21 cellular contexts compared by ENCODE assay signal in genomic region chr15:85771276-85771675, GRCh38. TPM values are rescaled to one million over a fixed set of nuclear protein-coding genes. Genes with fewer than 3 reads are reported as not detected.
A peak's percentile ranks its signal among the peaks of the same experiment; 100 is the strongest.
DNase-seq lines count a peak whose midpoint lies in the region; ATAC-seq, FAIRE-seq and TF ChIP-seq lines count a peak whose summit lies in the region.
"Had no signal": no experiment of that assay in that cellular context is flagged by ENCODE, and none has a peak within 500 bp of the region (broad histone marks: within the 10 kb centered on the region; RNA-seq: fewer than 3 reads in every experiment).

No MANE protein-coding gene starts in this region.

- DNase-seq in HepG2 (ENCODE audit: low spot score) (no peak), left kidney (ENCODE audit: low read depth, low spot score) (peak; percentile 71), gastrocnemius medialis (no peak), T-helper 9 cell (no peak), NCI-H226 (no peak), NCI-H2227 (lab: John Stamatoyannopoulos, UW; ENCODE audit: unreplicated experiment) (no peak)
- DNase-seq in activated T-helper 1 cell treated with anti-CD3 and anti-CD28 coated beads, Interleukin-12 subunit alpha, Interleukin-12 subunit beta, Interleukin-2, Interleukin-4 antibody, amounts not matched to agents 30 ng/mL and 10 ng/mL and 1 ng/mL, durations not matched to agents 14 hours and 24 hours and 36 hours (ENCODE audit: low spot score): no peak
- DNase-seq: activated CD4-positive, CD25-positive, alpha-beta regulatory T cell; activated CD8-positive, alpha-beta memory T cell treated with anti-CD3 and anti-CD28 coated beads for 24 hours; CD4-positive, CD25-positive, alpha-beta regulatory T cell; DND-41; foreskin keratinocyte; NCI-H2029; SJCRH30; stimulated activated CD4-positive, alpha-beta T cell treated with anti-CD3 and anti-CD28 coated beads, Interleukin-2, amount 100 ng/mL, for 48 hours; T-helper 17 cell had no signal

- no peak for FAIRE-seq in HepG2 (lab: Jason Lieb, UNC)
- FAIRE-seq: GM18507 had no signal

- intact Hi-C loops in HepG2 (cut with micrococcal nuclease; ENCODE audit: unreplicated experiment) (no loop called here), gastrocnemius medialis (cut with DNase I; ENCODE audit: low total_unique reads) (no loop called here)
- intact Hi-C loops in activated T-helper 1 cell treated with anti-CD3 and anti-CD28 coated beads, Interleukin-12 subunit alpha, Interleukin-12 subunit beta, Interleukin-2, Interleukin-4 antibody, amounts not matched to agents 30 ng/mL and 10 ng/mL and 1 ng/mL, durations not matched to agents 14 hours and 24 hours and 36 hours (cut with micrococcal nuclease): no loop called here

- 71% methylated on average over 5 of the region's 5 CpGs for WGBS in liver
- WGBS in HepG2 (ENCODE audit: low lambda C conversion rate): 95% methylated on average over 5 of the region's 5 CpGs

- no peaks in the 10 kb centered on the region for H3K9me3 Mint-ChIP-seq in activated T-helper 1 cell treated with anti-CD3 and anti-CD28 coated beads, Interleukin-12 subunit alpha, Interleukin-12 subunit beta, Interleukin-2, Interleukin-4 antibody, amounts not matched to agents 30 ng/mL and 10 ng/mL and 1 ng/mL, durations not matched to agents 14 hours and 24 hours and 36 hours
- H3K9me3 Mint-ChIP-seq: memory B cell had no signal

- no peak overlapping the region for H3K4me2 ChIP-seq in HepG2 (ENCODE audit: low read depth, low read length)
- H3K4me2 ChIP-seq: neural progenitor cell had no signal

- H3K9ac ChIP-seq in liver (ENCODE audit: low read depth in 1 of 2, low read length in 2 of 2) (no peak overlapping the region), HepG2 (ENCODE audit: insufficient read depth, low read depth, low read length) (no peak overlapping the region)
- H3K9ac ChIP-seq: neural progenitor cell had no signal

- H3K4me1 ChIP-seq in liver (ENCODE audit: control insufficient read depth in 4 of 4, insufficient read depth in 4 of 4, low read length in 3 of 4) (peaks cover 7 to 44% (median 35%) of the 10 kb centered on the region in 4 donors), HepG2 (ENCODE audit: insufficient read depth, low read length) (peaks cover 23% of the 10 kb centered on the region), gastrocnemius medialis (peaks cover 26 to 28% of the 10 kb centered on the region in 2 donors)
- H3K4me1 ChIP-seq: SJCRH30 had no signal

- H3K79me2 ChIP-seq in HepG2 (ENCODE audit: insufficient read depth, low read length): peaks cover 32% of the 10 kb centered on the region

- POLR2A ChIA-PET in HepG2 (lab: Yijun Ruan, JAX): no interaction called here

- H3K4me3 Mint-ChIP-seq in activated T-helper 1 cell treated with anti-CD3 and anti-CD28 coated beads, Interleukin-12 subunit alpha, Interleukin-12 subunit beta, Interleukin-2, Interleukin-4 antibody, amounts not matched to agents 30 ng/mL and 10 ng/mL and 1 ng/mL, durations not matched to agents 14 hours and 24 hours and 36 hours: no peak overlapping the region
- H3K4me3 Mint-ChIP-seq: CD4-positive, CD25-positive, alpha-beta regulatory T cell; memory B cell; neural progenitor cell; T-helper 17 cell had no signal

- no TSS peak for BruUV-seq in HepG2 (replicated peaks; lab: Mats Ljungman, UMichigan)

- in situ Hi-C loops in HepG2 (cut with HindIII; ENCODE audit: extremely low pct_ligation_motif_present, low pct_unique_long_range_greater_than_20kb): no loop called here
- in situ Hi-C loops in gastrocnemius medialis (cut with MboI; ENCODE audit: low sequenced_read_pairs in 4 of 4): no loop called here

- H3K9me3 ChIP-seq in liver (ENCODE audit: control insufficient read depth in 4 of 4, low read length in 3 of 4) (no peaks in the 10 kb centered on the region), HepG2 (ENCODE audit: low read length) (no peaks in the 10 kb centered on the region), gastrocnemius medialis (no peaks in the 10 kb centered on the region)
- H3K9me3 ChIP-seq: SJCRH30, tibial nerve had no signal

- H3K27ac ChIP-seq in liver (ENCODE audit: low read depth in 1 of 2, low read length in 2 of 2) (peak overlapping the region; percentile 75 to 85), HepG2 (ENCODE audit: extremely low read length, insufficient read depth, low read length) (no peak overlapping the region), gastrocnemius medialis (peak overlapping the region; percentile 30 to 71 (median 52))
- H3K27ac ChIP-seq: foreskin keratinocyte, neural progenitor cell, SJCRH30 had no signal

- H4K20me1 ChIP-seq in HepG2 (ENCODE audit: insufficient read depth, low read length): no peaks in the 10 kb centered on the region

- H3K36me3 Mint-ChIP-seq in activated T-helper 1 cell treated with anti-CD3 and anti-CD28 coated beads, Interleukin-12 subunit alpha, Interleukin-12 subunit beta, Interleukin-2, Interleukin-4 antibody, amounts not matched to agents 30 ng/mL and 10 ng/mL and 1 ng/mL, durations not matched to agents 14 hours and 24 hours and 36 hours (ENCODE audit: low read depth): no peaks in the 10 kb centered on the region
- H3K36me3 Mint-ChIP-seq: memory B cell had no signal

- H3K4me3 ChIP-seq in liver (ENCODE audit: low read depth in 1 of 3, low read length in 3 of 3): no peak overlapping the region
- no peak overlapping the region for H3K4me3 ChIP-seq in HepG2 (replicated peaks in 1 of 3; ENCODE audit: insufficient read depth in 1 of 3, low read depth in 2 of 3, low read length in 3 of 3)
- no peak overlapping the region for H3K4me3 ChIP-seq in gastrocnemius medialis
- H3K4me3 ChIP-seq: neural progenitor cell, SJCRH30, tibial nerve had no signal

- TF ChIP-seq RAD21 in liver (IDR thresholded peaks at IDR 0.05) (no peak), HepG2 (CRISPR knock-in tag; IDR thresholded peaks at IDR 0.05) (no peak)

- H3K27me3 Mint-ChIP-seq in activated T-helper 1 cell treated with anti-CD3 and anti-CD28 coated beads, Interleukin-12 subunit alpha, Interleukin-12 subunit beta, Interleukin-2, Interleukin-4 antibody, amounts not matched to agents 30 ng/mL and 10 ng/mL and 1 ng/mL, durations not matched to agents 14 hours and 24 hours and 36 hours (ENCODE audit: insufficient read depth): no peaks in the 10 kb centered on the region
- H3K27me3 Mint-ChIP-seq: CD4-positive, CD25-positive, alpha-beta regulatory T cell; memory B cell; T-helper 17 cell had no signal

- no peak for ATAC-seq in HepG2
- ATAC-seq in gastrocnemius medialis: no peak
- ATAC-seq: T-helper 17 cell had no signal

- peaks cover 0 to 5% (median 0%) of the 10 kb centered on the region in 4 donors for H3K36me3 ChIP-seq in liver (ENCODE audit: control insufficient read depth in 4 of 4, insufficient read depth in 3 of 4, low read depth in 1 of 4, low read length in 3 of 4)
- peaks cover 4 to 6% of the 10 kb centered on the region in 2 experiments; a peak in 4 of 5 replicates for H3K36me3 ChIP-seq in HepG2 (replicated peaks in 1 of 2; ENCODE audit: control insufficient read depth in 1 of 2, insufficient read depth in 2 of 2, low read length in 2 of 2)
- H3K36me3 ChIP-seq in gastrocnemius medialis: peaks cover 0 to 9% of the 10 kb centered on the region in 2 donors
- H3K36me3 ChIP-seq: neural progenitor cell had no signal

- H2AFZ ChIP-seq in HepG2 (ENCODE audit: low read length): no peak overlapping the region
- H2AFZ ChIP-seq: neural progenitor cell had no signal

- H3K27me3 ChIP-seq in liver (ENCODE audit: control insufficient read depth in 4 of 4, insufficient read depth in 4 of 4, low read length in 3 of 4) (no peaks in the 10 kb centered on the region), HepG2 (ENCODE audit: control insufficient read depth in 1 of 2, insufficient read depth in 2 of 2, low read length in 2 of 2) (no peaks in the 10 kb centered on the region), gastrocnemius medialis (no peaks in the 10 kb centered on the region)
- H3K27me3 ChIP-seq: foreskin keratinocyte, neural progenitor cell, SJCRH30, tibial nerve had no signal

- TF ChIP-seq POLR2A in HepG2 (IDR thresholded peaks at IDR 0.05; ENCODE audit: insufficient read depth in 1 of 2, low read depth in 2 of 2, low read length in 2 of 2): no peak
- TF ChIP-seq POLR2A in gastrocnemius medialis (IDR thresholded peaks at IDR 0.05): no peak

- H3K27ac Mint-ChIP-seq in activated T-helper 1 cell treated with anti-CD3 and anti-CD28 coated beads, Interleukin-12 subunit alpha, Interleukin-12 subunit beta, Interleukin-2, Interleukin-4 antibody, amounts not matched to agents 30 ng/mL and 10 ng/mL and 1 ng/mL, durations not matched to agents 14 hours and 24 hours and 36 hours: no peak overlapping the region
- H3K27ac Mint-ChIP-seq: memory B cell, T-helper 17 cell had no signal

- TF ChIP-seq CTCF in liver (IDR thresholded peaks at IDR 0.05; ENCODE audit: low read depth, low read length, missing input control) (no peak), HepG2 (CRISPR knock-in tag; IDR thresholded peaks at IDR 0.05) (no peak), gastrocnemius medialis (IDR thresholded peaks at IDR 0.05 in 4 of 5, conservative IDR thresholded peaks at IDR 0.05 in 1 of 5) (no peak)

- CTCF ChIA-PET in HepG2 (lab: Yijun Ruan, JAX; ENCODE audit: low intra/inter-chr PET ratio, low total read pairs): no interaction called here

- TF ChIP-seq EP300 in HepG2 (IDR thresholded peaks at IDR 0.05; ENCODE audit: low read depth in 2 of 2, low read length in 2 of 2) (no peak), HepG2 (CRISPR knock-in tag; IDR thresholded peaks at IDR 0.05; ENCODE audit: borderline replicate concordance) (no peak)

- H3K4me1 Mint-ChIP-seq in activated T-helper 1 cell treated with anti-CD3 and anti-CD28 coated beads, Interleukin-12 subunit alpha, Interleukin-12 subunit beta, Interleukin-2, Interleukin-4 antibody, amounts not matched to agents 30 ng/mL and 10 ng/mL and 1 ng/mL, durations not matched to agents 14 hours and 24 hours and 36 hours (ENCODE audit: low read depth): no peaks in the 10 kb centered on the region

RNA-seq across cellular contexts. Expression of gene KLHL25, which starts 23.4 kb away (rescaled TPM):
- total RNA-seq in liver: 10 to 100 TPM in 1 of 2 donors, 1 to 10 TPM in 1; 2.3 to 34.2 TPM
- polyA plus RNA-seq in liver: 10 to 100 TPM in 1 of 2 donors, 1 to 10 TPM in 1; 3.8 to 19.0 TPM
- 7.4 and 8.2 TPM in 2 replicates for total RNA-seq in HepG2 (2016; rRNA removed; fragmentation: Illumina TruSeq; extraction: Trizol)
- 2.2 TPM in 2 replicates for total RNA-seq in HepG2 (2016; cell fraction: cytosol; rRNA removed; fragmentation: Illumina TruSeq; extraction: Trizol; ENCODE audit: low read depth)
- 6.6 and 8.0 TPM in 2 replicates for total RNA-seq in HepG2 (2016; cell fraction: insoluble cytoplasmic fraction; rRNA removed; fragmentation: Illumina TruSeq; extraction: Trizol)
- 4.1 and 4.3 TPM in 2 replicates for total RNA-seq in HepG2 (2016; cell fraction: membrane; rRNA removed; fragmentation: Illumina TruSeq; extraction: Trizol)
- 6.8 and 7.2 TPM in 2 replicates for total RNA-seq in HepG2 (2016; cell fraction: nucleus; rRNA removed; fragmentation: Illumina TruSeq; extraction: Trizol)
- 3.7 and 5.2 TPM in 2 replicates for polyA plus RNA-seq in HepG2 (2011; rRNA removed)
- polyA plus RNA-seq in HepG2 (2011; cell fraction: cytosol; rRNA removed): 3.2 and 4.8 TPM in 2 replicates
- polyA plus RNA-seq in HepG2 (2011; cell fraction: nucleus; rRNA removed): 9.9 and 10.8 TPM in 2 replicates
- 2.3 and 3.1 TPM in 2 replicates for polyA plus RNA-seq in HepG2 (2012)
- polyA plus RNA-seq in HepG2 (2016; cell fraction: cytosol; fragmentation: Illumina TruSeq; extraction: Trizol; ENCODE audit: low read depth): 1.0 and 1.1 TPM in 2 replicates
- polyA plus RNA-seq in HepG2 (2016; cell fraction: insoluble cytoplasmic fraction; fragmentation: Illumina TruSeq; extraction: Trizol; ENCODE audit: low read depth): 5.4 and 5.9 TPM in 2 replicates
- 1.7 and 2.0 TPM in 2 replicates for polyA plus RNA-seq in HepG2 (2016; cell fraction: membrane; fragmentation: Illumina TruSeq; extraction: Trizol; ENCODE audit: low read depth)
- 8.0 TPM in 2 replicates for polyA plus RNA-seq in HepG2 (2016; cell fraction: nucleus; fragmentation: Illumina TruSeq; extraction: Trizol; ENCODE audit: insufficient read depth, low read depth)
- polyA minus RNA-seq in HepG2 (2011; rRNA and poly(A)+ RNA removed; ENCODE audit: low replicate concordance): 9.9 and 14.9 TPM in 2 replicates
- polyA minus RNA-seq in HepG2 (2011; cell fraction: cytosol; rRNA and poly(A)+ RNA removed): 3.3 and 4.0 TPM in 2 replicates
- 6.2 and 6.7 TPM in 2 replicates for polyA minus RNA-seq in HepG2 (2011; cell fraction: nucleus; rRNA and poly(A)+ RNA removed)
- total RNA-seq in gastrocnemius medialis: 1 to 10 TPM; 4.8 to 7.0 (median 6.8) TPM
- total RNA-seq in activated T-helper 1 cell treated with anti-CD3 and anti-CD28 coated beads, Interleukin-12 subunit alpha, Interleukin-12 subunit beta, Interleukin-2, Interleukin-4 antibody, amounts not matched to agents 30 ng/mL and 10 ng/mL and 1 ng/mL, durations not matched to agents 14 hours and 24 hours and 36 hours: 10.7 and 11.0 TPM in 2 replicates
